Comparison of ENCODE assay signal across 30 cellular contexts in the genomic region with DNA sequence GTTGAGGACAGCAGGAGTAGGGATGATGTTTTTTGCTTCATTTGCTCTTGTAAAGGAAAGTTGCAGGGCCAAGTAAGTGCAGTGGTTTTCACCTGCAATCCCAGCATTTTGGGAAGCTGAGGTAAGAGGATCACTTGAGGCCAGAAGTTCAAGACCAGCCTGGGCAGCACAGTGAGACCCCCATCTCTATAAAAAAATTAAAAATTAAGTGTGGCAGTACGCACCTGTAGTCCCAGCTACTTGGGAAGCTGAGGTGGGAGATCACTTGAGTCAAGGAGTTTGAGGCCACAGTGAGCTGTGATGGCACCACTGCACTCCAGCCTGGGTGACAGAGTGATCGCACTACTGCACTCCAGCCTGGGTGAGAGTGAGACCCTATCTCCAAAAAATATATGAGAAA. TPM values are rescaled to one million over a fixed set of nuclear protein-coding genes. Genes with fewer than 3 reads are reported as not detected.
"Had no signal": no experiment of that assay in that cellular context is flagged by ENCODE, and none has a peak within 500 bp of the region (broad histone marks: within the 10 kb centered on the region; RNA-seq: fewer than 3 reads in every experiment).

No MANE protein-coding gene starts in this region.

- H3K36me3 ChIP-seq: ascending aorta, Peyer's patch, SJSA1 had no signal

- H3K4me3 Mint-ChIP-seq: activated B cell treated with CpG ODN at 0.5 μM for 24 hours; activated CD4-positive, alpha-beta memory T cell treated with anti-CD3 and anti-CD28 coated beads for 36 hours; activated CD4-positive, alpha-beta T cell treated with anti-CD3 and anti-CD28 coated beads, Interleukin-2, amount 10 ng/mL, durations not matched to agents 7 days and 5 days; activated T-cell treated with anti-CD3 and anti-CD28 coated beads, Interleukin-2, amount 50 U/mL, for 72 hours; T-helper 17 cell had no signal

- H3K27ac ChIP-seq: ascending aorta, body of pancreas, KMS-11, Peyer's patch, RWPE1, SJSA1 had no signal

- H3K4me1 Mint-ChIP-seq: T-helper 17 cell had no signal

- H3K4me1 ChIP-seq: ascending aorta, body of pancreas, Peyer's patch had no signal

- H3K4me2 ChIP-seq: KMS-11 had no signal

- DNase-seq: activated B cell treated with CpG ODN at 0.5 μM for 24 hours; activated CD4-positive, alpha-beta T cell treated with anti-CD3 and anti-CD28 coated beads for 1 hour; activated CD4-positive, alpha-beta T cell treated with anti-CD3 and anti-CD28 coated beads, Interleukin-2, amount 10 ng/mL, durations not matched to agents 7 days and 5 days; activated CD8-positive, alpha-beta memory T cell treated with anti-CD3 and anti-CD28 coated beads, Interleukin-2, amount 50 U/mL, for 4 hours; activated naive CD4-positive, alpha-beta T cell treated with anti-CD3 and anti-CD28 coated beads, Interleukin-2, amount 50 U/mL, for 16 hours; amniotic stem cell; body of pancreas; MG63; NCI-H1092 treated with DMSO at 0.1 percent for 48 hours; NCI-H1417 treated with DMSO at 0.1 percent for 48 hours; NCI-H1694; NCI-H2029; NCI-H2107; NCI-H2171 treated with DMSO at 0.1 percent for 48 hours; NCI-H226; NCI-H526; NCI-H774; Peyer's patch; SHP77; SW 1271; T-helper 17 cell; T1000 had no signal

- ATAC-seq: body of pancreas, SK-N-SH treated with all-trans-retinoic acid at 6 μM for 48 hours, T-helper 17 cell had no signal

- H3K36me3 Mint-ChIP-seq: activated CD4-positive, alpha-beta memory T cell treated with anti-CD3 and anti-CD28 coated beads for 36 hours had no signal

- H3K27ac Mint-ChIP-seq: activated B cell treated with CpG ODN at 0.5 μM for 24 hours; activated CD4-positive, alpha-beta memory T cell treated with anti-CD3 and anti-CD28 coated beads for 36 hours; activated CD4-positive, alpha-beta T cell treated with anti-CD3 and anti-CD28 coated beads, Interleukin-2, amount 10 ng/mL, durations not matched to agents 7 days and 5 days; activated T-cell treated with anti-CD3 and anti-CD28 coated beads, Interleukin-2, amount 50 U/mL, for 72 hours; T-helper 17 cell had no signal

- H3K9me3 Mint-ChIP-seq: activated B cell treated with CpG ODN at 0.5 μM for 24 hours; activated CD4-positive, alpha-beta memory T cell treated with anti-CD3 and anti-CD28 coated beads for 36 hours; activated CD4-positive, alpha-beta T cell treated with anti-CD3 and anti-CD28 coated beads, Interleukin-2, amount 10 ng/mL, durations not matched to agents 7 days and 5 days; activated T-cell treated with anti-CD3 and anti-CD28 coated beads, Interleukin-2, amount 50 U/mL, for 72 hours had no signal

- H3K9me3 ChIP-seq: ascending aorta, body of pancreas, MG63, Peyer's patch, SJSA1 had no signal

- H3K4me3 ChIP-seq: ascending aorta, body of pancreas, MG63, Peyer's patch, SJSA1 had no signal

- H3K27me3 Mint-ChIP-seq: activated B cell treated with CpG ODN at 0.5 μM for 24 hours had no signal

- H3K27me3 ChIP-seq: ascending aorta, body of pancreas, MG63, Peyer's patch, SJSA1 had no signal

RNA-seq across cellular contexts. Expression of gene DPF3, which starts 10.8 kb away (rescaled TPM):
- total RNA-seq: NCI-H460 had no signal
